Comparison of ENCODE assay signal across 10 cellular contexts in genomic region chr12:11727133-11727664, GRCh38.
A peak's percentile ranks its signal among the peaks of the same experiment; 100 is the strongest.
DNase-seq lines count a peak whose midpoint lies in the region; ATAC-seq lines count a peak whose summit lies in the region.
"Had no signal": no experiment of that assay in that cellular context is flagged by ENCODE, and none has a peak within 500 bp of the region (broad histone marks: within the 10 kb centered on the region; RNA-seq: fewer than 3 reads in every experiment).

No MANE protein-coding gene starts in this region.

- H3K36me3 ChIP-seq in muscle layer of duodenum (ENCODE audit: control insufficient read depth in 1 of 2, insufficient read depth in 2 of 2, low read length in 2 of 2) = no peaks in the 10 kb centered on the region
- H3K36me3 ChIP-seq in thymus (ENCODE audit: control insufficient read depth, insufficient read depth) = no peaks in the 10 kb centered on the region

- H3K4me1 ChIP-seq in muscle layer of duodenum (ENCODE audit: control insufficient read depth in 1 of 2, insufficient read depth in 2 of 2, low read length in 2 of 2) (peaks cover 36 to 45% of the 10 kb centered on the region in 2 donors), thymus (ENCODE audit: control insufficient read depth, insufficient read depth, low read length) (peaks cover 67% of the 10 kb centered on the region)

- H3K27me3 ChIP-seq in muscle layer of duodenum (ENCODE audit: low read depth, low read length) = no peaks in the 10 kb centered on the region
- no peaks in the 10 kb centered on the region for H3K27me3 ChIP-seq in thymus (ENCODE audit: control insufficient read depth, insufficient read depth)

- H3K27ac ChIP-seq in muscle layer of duodenum (ENCODE audit: low read length) = peak overlapping the region; percentile 34
- H3K27ac ChIP-seq in thymus (ENCODE audit: low read depth) = peak overlapping the region; percentile 64
- H3K27ac ChIP-seq: parathyroid adenoma had no signal

- 10% methylated on average over 12 of the region's 12 CpGs for WGBS in thymus

- H3K4me3 ChIP-seq in muscle layer of duodenum (ENCODE audit: low read depth in 1 of 2, low read length in 2 of 2) = no peak overlapping the region
- no peak overlapping the region for H3K4me3 ChIP-seq in thymus (ENCODE audit: low read length)

- no peaks in the 10 kb centered on the region for H3K9me3 ChIP-seq in muscle layer of duodenum (ENCODE audit: control insufficient read depth in 1 of 2, low read length in 2 of 2)
- H3K9me3 ChIP-seq in thymus (ENCODE audit: control insufficient read depth) = no peaks in the 10 kb centered on the region

- no peak for ATAC-seq in GM21717 (IDR thresholded peaks at IDR 0.05; ENCODE audit: unreplicated experiment)
- no peak for ATAC-seq in GM21390 (IDR thresholded peaks at IDR 0.05; ENCODE audit: unreplicated experiment)

- DNase-seq in activated gamma-delta T cell treated with Interleukin-2 at 50 U/mL for 16 hours = peak; percentile 10
- no peak for DNase-seq in activated gamma-delta T cell (lab: John Stamatoyannopoulos, UW)
- peak; percentile 72 to 78 for DNase-seq in activated T-cell treated with anti-CD3 and anti-CD28 coated beads, Interleukin-2, amount 50 U/mL, for 48 hours
- DNase-seq in Kasumi-1 (lab: John Stamatoyannopoulos, UW) = no peak
- DNase-seq: NCI-H774 had no signal

Comparison
In these comparisons a context has a peak if more than half of its experiments do, and no peak if none do; other contexts are left out.
1. DNase-seq: peak in activated gamma-delta T cell treated with Interleukin-2 at 50 U/mL for 16 hours (single experiment) and activated T-cell treated with anti-CD3 and anti-CD28 coated beads, Interleukin-2, amount 50 U/mL, for 48 hours (2 of 2); none in activated gamma-delta T cell (single experiment) and Kasumi-1 (0 of 2).